Comparison of ENCODE assay signal across 33 cellular contexts in the genomic region with DNA sequence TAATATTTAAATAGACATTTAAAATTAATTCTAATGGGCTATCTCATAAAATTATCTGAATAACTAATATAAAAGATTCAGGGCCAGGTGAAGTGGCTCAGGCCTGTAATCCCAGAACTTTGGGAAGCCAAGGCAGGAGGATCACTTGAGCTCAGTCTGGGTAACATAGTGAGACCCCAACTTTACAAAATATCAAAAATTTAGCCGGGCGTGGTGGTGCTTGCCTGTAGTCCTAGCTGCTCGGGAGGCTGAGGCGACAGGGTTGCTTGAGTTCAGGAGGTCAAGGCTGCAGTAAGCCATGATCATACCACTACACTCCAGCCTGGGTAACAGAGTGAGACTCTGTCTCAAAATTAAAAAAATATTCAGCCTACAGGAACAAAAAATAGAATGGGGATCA. TPM values are rescaled to one million over a fixed set of nuclear protein-coding genes. Genes with fewer than 3 reads are reported as not detected.
"Had no signal": no experiment of that assay in that cellular context is flagged by ENCODE, and none has a peak within 500 bp of the region (broad histone marks: within the 10 kb centered on the region; RNA-seq: fewer than 3 reads in every experiment).

No MANE protein-coding gene starts in this region.

- H3K9me3 ChIP-seq: colonic mucosa, gastrocnemius medialis, pancreas, psoas muscle, thoracic aorta, upper lobe of left lung had no signal

- H3K27me3 Mint-ChIP-seq: activated T-helper 17 cell treated with anti-CD3 and anti-CD28 coated beads, Interleukin-2, amount 50 U/mL, for 72 hours had no signal

- DNase-seq: activated CD4-positive, alpha-beta memory T cell treated with anti-CD3 and anti-CD28 coated beads, Interleukin-2, amount 10 ng/mL, durations not matched to agents 7 days and 5 days; activated CD4-positive, CD25-positive, alpha-beta regulatory T cell treated with anti-CD3 and anti-CD28 coated beads, Interleukin-2, amount 50 U/mL, for 72 hours; activated gamma-delta T cell treated with Interleukin-2 at 50 U/mL for 16 hours; activated T-cell treated with anti-CD3 and anti-CD28 coated beads, Interleukin-2, amount 50 U/mL, for 4 hours; cerebellar nuclear complex; colonic mucosa; gastrocnemius medialis; glutamatergic neuron; kidney; pancreas; psoas muscle; right cardiac atrium; stimulated activated CD4-positive, alpha-beta T cell treated with anti-CD3 and anti-CD28 coated beads, Interleukin-12 subunit alpha, Interleukin-12 subunit beta, amount 100 ng/mL, for 4 hours; stimulated activated CD4-positive, alpha-beta T cell treated with anti-CD3 and anti-CD28 coated beads, Interleukin-4, amount 100 ng/mL, for 1 hour; stimulated activated naive CD8-positive, alpha-beta T cell treated with anti-CD3 and anti-CD28 coated beads, Interleukin-15, Interleukin-2, amounts not matched to agents 100 U/mL and 50 U/mL, for 24 hours; upper lobe of left lung had no signal

- H3K4me1 ChIP-seq: colonic mucosa, gastrocnemius medialis, pancreas had no signal

- H3K4me3 ChIP-seq: cardiac muscle cell, colonic mucosa, gastrocnemius medialis, pancreas, psoas muscle had no signal

- H3K27ac ChIP-seq: cardiac muscle cell, colonic mucosa, gastrocnemius medialis, pancreas, psoas muscle, thoracic aorta, upper lobe of left lung had no signal

- H3K9me3 Mint-ChIP-seq: activated CD4-positive, alpha-beta memory T cell treated with anti-CD3 and anti-CD28 coated beads, Interleukin-2, amount 10 ng/mL, durations not matched to agents 7 days and 5 days; activated CD4-positive, alpha-beta T cell treated with anti-CD3 and anti-CD28 coated beads, Interleukin-2, amount 10 ng/mL, durations not matched to agents 7 days and 5 days; activated naive CD4-positive, alpha-beta T cell treated with anti-CD3 and anti-CD28 coated beads, Interleukin-2, amount 50 U/mL, for 72 hours; activated T-cell treated with anti-CD3 and anti-CD28 coated beads, Interleukin-2, amount 50 U/mL, for 4 hours; activated T-helper 17 cell treated with anti-CD3 and anti-CD28 coated beads, Interleukin-2, amount 50 U/mL, for 72 hours; brain; mesothelial cell of epicardium; naive thymus-derived CD4-positive, alpha-beta T cell had no signal

- H3K27me3 ChIP-seq: cardiac muscle cell, colonic mucosa, gastrocnemius medialis, pancreas, upper lobe of left lung had no signal

- H3K27ac Mint-ChIP-seq: activated CD4-positive, alpha-beta memory T cell treated with anti-CD3 and anti-CD28 coated beads, Interleukin-2, amount 10 ng/mL, durations not matched to agents 7 days and 5 days; activated CD4-positive, alpha-beta T cell treated with anti-CD3 and anti-CD28 coated beads, Interleukin-2, amount 10 ng/mL, durations not matched to agents 7 days and 5 days; activated naive CD4-positive, alpha-beta T cell treated with anti-CD3 and anti-CD28 coated beads, Interleukin-2, amount 50 U/mL, for 72 hours; activated T-helper 17 cell treated with anti-CD3 and anti-CD28 coated beads, Interleukin-2, amount 50 U/mL, for 72 hours; mesothelial cell of epicardium had no signal

- H3K36me3 ChIP-seq: cardiac muscle cell, colonic mucosa, gastrocnemius medialis, pancreas, thoracic aorta, upper lobe of left lung had no signal

- H3K36me3 Mint-ChIP-seq: activated naive CD4-positive, alpha-beta T cell treated with anti-CD3 and anti-CD28 coated beads, Interleukin-2, amount 50 U/mL, for 72 hours; brain; mesothelial cell of epicardium had no signal

- H3K4me3 Mint-ChIP-seq: activated CD4-positive, alpha-beta memory T cell treated with anti-CD3 and anti-CD28 coated beads, Interleukin-2, amount 10 ng/mL, durations not matched to agents 7 days and 5 days; activated CD4-positive, alpha-beta T cell treated with anti-CD3 and anti-CD28 coated beads, Interleukin-2, amount 10 ng/mL, durations not matched to agents 7 days and 5 days; activated T-cell treated with anti-CD3 and anti-CD28 coated beads, Interleukin-2, amount 50 U/mL, for 4 hours; brain; mesothelial cell of epicardium had no signal

RNA-seq across cellular contexts. Expression of a gene that starts 12.5 kb away (rescaled TPM):
- total RNA-seq: activated CD4-positive, alpha-beta memory T cell treated with anti-CD3 and anti-CD28 coated beads, Interleukin-2, amount 10 ng/mL, durations not matched to agents 7 days and 5 days; activated CD4-positive, alpha-beta T cell treated with anti-CD3 and anti-CD28 coated beads, Interleukin-2, amount 10 ng/mL, durations not matched to agents 7 days and 5 days; activated naive CD4-positive, alpha-beta T cell treated with anti-CD3 and anti-CD28 coated beads, Interleukin-2, amount 50 U/mL, for 72 hours; activated T-cell treated with anti-CD3 and anti-CD28 coated beads, Interleukin-2, amount 50 U/mL, for 4 hours; activated T-helper 17 cell treated with anti-CD3 and anti-CD28 coated beads, Interleukin-2, amount 50 U/mL, for 72 hours; cardiac muscle cell; colonic mucosa; dermis microvascular lymphatic vessel endothelial cell; gastrocnemius medialis; kidney; left colon; liver; mammary epithelial cell; mesothelial cell of epicardium; naive thymus-derived CD4-positive, alpha-beta T cell; pancreas; psoas muscle; right cardiac atrium; skeletal muscle tissue; subcutaneous adipose tissue; T-helper 1 cell treated with Interleukin-12 subunit alpha and Interleukin-12 subunit beta and Interleukin-4 antibody, amounts not matched to agents 30 ng/mL and 1 ng/mL, for 36 hours; thoracic aorta; upper lobe of left lung had no signal
- polyA plus RNA-seq: adipose tissue; cardiac muscle cell; liver; mammary epithelial cell; naive thymus-derived CD4-positive, alpha-beta T cell; neural cell; pancreas; psoas muscle; right cardiac atrium had no signal

RNA-seq across cellular contexts. Expression of a gene that starts 35.8 kb away (rescaled TPM):
- polyA plus RNA-seq: neural cell had no signal
